ENCODE assay signal across 11 cellular contexts in genomic region chr6:9523462-9523861, GRCh38.
DNase-seq lines count a peak whose midpoint lies in the region; ATAC-seq and TF ChIP-seq lines count a peak whose summit lies in the region.
"Had no signal": no experiment of that assay in that cellular context is flagged by ENCODE, and none has a peak within 500 bp of the region (broad histone marks: within the 10 kb centered on the region; RNA-seq: fewer than 3 reads in every experiment).

No MANE protein-coding gene starts in this region.

- H3K27ac ChIP-seq in RWPE2 (ENCODE audit: poor library complexity, severe bottlenecking) (peak overlapping the region; percentile 37), aorta (ENCODE audit: low read depth in 1 of 2, low read length in 2 of 2) (no peak overlapping the region)
- no peak overlapping the region for H3K27ac ChIP-seq in effector memory CD4-positive, alpha-beta T cell (ENCODE audit: insufficient read depth, low read length, poor library complexity, severe bottlenecking)

- DNase-seq in GM03348 (ENCODE audit: low spot score) = peak; percentile 68
- no peak for DNase-seq in RWPE2 (ENCODE audit: low spot score)
- DNase-seq in fibroblast of gingiva (ENCODE audit: low read depth) = peak; percentile 79
- peak; percentile 85 for DNase-seq in renal cortical epithelial cell (ENCODE audit: low read depth)
- DNase-seq in aorta = no peak
- no peak for DNase-seq in effector memory CD4-positive, alpha-beta T cell
- DNase-seq: caudate nucleus, glutamatergic neuron, NCI-H1436 had no signal

- TF ChIP-seq CTCF in RWPE2 (IDR thresholded peaks at IDR 0.05; ENCODE audit: poor library complexity, severe bottlenecking) = no peak

- H3K27me3 ChIP-seq in RWPE2 (ENCODE audit: insufficient read depth, poor library complexity, severe bottlenecking) = no peaks in the 10 kb centered on the region
- H3K27me3 ChIP-seq in aorta (ENCODE audit: control insufficient read depth in 1 of 2, insufficient read depth in 2 of 2, low read length in 1 of 2) = no peaks in the 10 kb centered on the region
- H3K27me3 ChIP-seq in effector memory CD4-positive, alpha-beta T cell (replicated peaks; ENCODE audit: control insufficient read depth, insufficient read depth, low read length, poor library complexity, severe bottlenecking) = no peaks in the 10 kb centered on the region

- H3K4me3 ChIP-seq in RWPE2 (ENCODE audit: severe bottlenecking) (no peak overlapping the region), aorta (ENCODE audit: low read length in 2 of 2) (no peak overlapping the region)
- H3K4me3 ChIP-seq in effector memory CD4-positive, alpha-beta T cell (ENCODE audit: insufficient read depth, low read depth, low read length, poor library complexity, severe bottlenecking) = no peak overlapping the region

- intact Hi-C loops in aorta (cut with DNase I) = no loop called here

- H3K36me3 ChIP-seq in RWPE2 (ENCODE audit: low read depth) = no peaks in the 10 kb centered on the region
- no peaks in the 10 kb centered on the region for H3K36me3 ChIP-seq in aorta (ENCODE audit: control insufficient read depth in 1 of 2, insufficient read depth in 2 of 2, low read length in 1 of 2)
- H3K36me3 ChIP-seq in effector memory CD4-positive, alpha-beta T cell (ENCODE audit: control insufficient read depth, insufficient read depth, low read length) = no peaks in the 10 kb centered on the region

- ATAC-seq in RWPE2 (ENCODE audit: low read depth) = peak; percentile 70
- no peak for ATAC-seq in GM21786 (IDR thresholded peaks at IDR 0.05; ENCODE audit: unreplicated experiment)
- no peak for ATAC-seq in aorta (ENCODE audit: low FRiP score)
- ATAC-seq in GM21529 (IDR thresholded peaks at IDR 0.05; ENCODE audit: unreplicated experiment) = no peak

- peaks cover 54% of the 10 kb centered on the region for H3K4me1 ChIP-seq in RWPE2 (ENCODE audit: insufficient read depth, poor library complexity, severe bottlenecking)
- H3K4me1 ChIP-seq in aorta (ENCODE audit: control insufficient read depth in 1 of 2, insufficient read depth in 2 of 2, low read length in 2 of 2) = no peaks in the 10 kb centered on the region
- no peaks in the 10 kb centered on the region for H3K4me1 ChIP-seq in effector memory CD4-positive, alpha-beta T cell (ENCODE audit: control insufficient read depth, insufficient read depth, low read length, poor library complexity, severe bottlenecking)

- no peaks in the 10 kb centered on the region for H3K9me3 ChIP-seq in RWPE2 (ENCODE audit: severe bottlenecking)
- no peaks in the 10 kb centered on the region for H3K9me3 ChIP-seq in aorta (ENCODE audit: control insufficient read depth, low read length)
- H3K9me3 ChIP-seq in effector memory CD4-positive, alpha-beta T cell (ENCODE audit: control insufficient read depth, low read length) = no peaks in the 10 kb centered on the region

Comparison
In these comparisons a context has a peak if more than half of its experiments do, and no peak if none do; other contexts are left out.
1. DNase-seq: peak in GM03348 (single experiment), fibroblast of gingiva (single experiment) and renal cortical epithelial cell (single experiment); none in RWPE2 (single experiment), aorta (0 of 2) and effector memory CD4-positive, alpha-beta T cell (0 of 3).